ENCODE assay signal across 11 cellular contexts in genomic region chr1:235588916-235589515, GRCh38.
DNase-seq lines count a peak whose midpoint lies in the region; ATAC-seq lines count a peak whose summit lies in the region.
"Had no signal": no experiment of that assay in that cellular context is flagged by ENCODE, and none has a peak within 500 bp of the region (broad histone marks: within the 10 kb centered on the region; RNA-seq: fewer than 3 reads in every experiment).

No MANE protein-coding gene starts in this region.

- H3K4me3 ChIP-seq in skeletal muscle satellite cell (ENCODE audit: low read length), result no peak overlapping the region
- H3K4me3 ChIP-seq: coronary artery, gastrocnemius medialis, lung had no signal

- peak; percentile 54 for ATAC-seq in esophagus mucosa
- ATAC-seq in activated T-cell treated with anti-CD3 and anti-CD28 coated beads, Interleukin-2, amount 50 U/mL, for 4 hours, result no peak
- ATAC-seq: gastrocnemius medialis had no signal

- H3K4me1 Mint-ChIP-seq in activated CD4-positive, alpha-beta memory T cell treated with anti-CD3 and anti-CD28 coated beads, Interleukin-2, amount 10 ng/mL, durations not matched to agents 7 days and 5 days, result peaks cover 6% of the 10 kb centered on the region
- H3K4me1 Mint-ChIP-seq in activated T-cell treated with anti-CD3 and anti-CD28 coated beads, Interleukin-2, amount 50 U/mL, for 4 hours (ENCODE audit: low read depth), result peaks cover 5% of the 10 kb centered on the region

- H3K9me3 ChIP-seq in skeletal muscle satellite cell (replicated peaks; ENCODE audit: low read length), result no peaks in the 10 kb centered on the region
- H3K9me3 ChIP-seq: gastrocnemius medialis had no signal

- POLR2A ChIA-PET in activated CD4-positive, alpha-beta memory T cell treated with anti-CD3 and anti-CD28 coated beads, Interleukin-2, amount 10 ng/mL, durations not matched to agents 7 days and 5 days (lab: Charles Lee), result no interaction called here

- peaks cover 15% of the 10 kb centered on the region for H3K27me3 ChIP-seq in skeletal muscle satellite cell (ENCODE audit: control insufficient read depth, insufficient read depth, low read length)

- no peaks in the 10 kb centered on the region for H3K36me3 ChIP-seq in skeletal muscle satellite cell (ENCODE audit: insufficient read depth, low read length)
- H3K36me3 ChIP-seq: gastrocnemius medialis had no signal

- no peak overlapping the region for H3K4me3 Mint-ChIP-seq in activated CD4-positive, alpha-beta memory T cell treated with anti-CD3 and anti-CD28 coated beads, Interleukin-2, amount 10 ng/mL, durations not matched to agents 7 days and 5 days
- H3K4me3 Mint-ChIP-seq in activated T-cell treated with anti-CD3 and anti-CD28 coated beads, Interleukin-2, amount 50 U/mL, for 4 hours, result no peak overlapping the region

- CTCF ChIA-PET in activated CD4-positive, alpha-beta memory T cell treated with anti-CD3 and anti-CD28 coated beads, Interleukin-2, amount 10 ng/mL, durations not matched to agents 7 days and 5 days (lab: Charles Lee), result interaction anchor here (1.3 kb wide), 1 partner anchor 12 kb away, joined by 5 read pairs; no protein-coding TSS in a partner anchor

- H3K9me3 Mint-ChIP-seq in activated CD4-positive, alpha-beta memory T cell treated with anti-CD3 and anti-CD28 coated beads, Interleukin-2, amount 10 ng/mL, durations not matched to agents 7 days and 5 days, result peaks cover 17% of the 10 kb centered on the region
- H3K9me3 Mint-ChIP-seq in activated T-cell treated with anti-CD3 and anti-CD28 coated beads, Interleukin-2, amount 50 U/mL, for 4 hours, result peaks cover 11% of the 10 kb centered on the region

- peaks cover 12% of the 10 kb centered on the region for H3K27me3 Mint-ChIP-seq in activated CD4-positive, alpha-beta memory T cell treated with anti-CD3 and anti-CD28 coated beads, Interleukin-2, amount 10 ng/mL, durations not matched to agents 7 days and 5 days
- H3K27me3 Mint-ChIP-seq in activated T-cell treated with anti-CD3 and anti-CD28 coated beads, Interleukin-2, amount 50 U/mL, for 4 hours (ENCODE audit: low read depth), result peaks cover 15% of the 10 kb centered on the region

- no peaks in the 10 kb centered on the region for H3K36me3 Mint-ChIP-seq in activated CD4-positive, alpha-beta memory T cell treated with anti-CD3 and anti-CD28 coated beads, Interleukin-2, amount 10 ng/mL, durations not matched to agents 7 days and 5 days (ENCODE audit: low read depth)
- H3K36me3 Mint-ChIP-seq in activated T-cell treated with anti-CD3 and anti-CD28 coated beads, Interleukin-2, amount 50 U/mL, for 4 hours (ENCODE audit: insufficient read depth), result no peaks in the 10 kb centered on the region

- peak; percentile 12 for DNase-seq in NCI-H2171 (lab: John Stamatoyannopoulos, UW)
- DNase-seq in NCI-H2171 treated with DMSO at 0.1 percent for 48 hours (lab: John Stamatoyannopoulos, UW), result no peak
- peak; percentile 17 for DNase-seq in OCI-M1 (lab: John Stamatoyannopoulos, UW)
- no peak for DNase-seq in activated CD4-positive, alpha-beta memory T cell treated with anti-CD3 and anti-CD28 coated beads, Interleukin-2, amount 10 ng/mL, durations not matched to agents 7 days and 5 days
- no peak for DNase-seq in activated T-cell treated with anti-CD3 and anti-CD28 coated beads, Interleukin-2, amount 50 U/mL, for 4 hours
- DNase-seq in NCI-H1417 treated with DMSO at 0.1 percent for 48 hours (lab: John Stamatoyannopoulos, UW), result no peak
- DNase-seq: gastrocnemius medialis had no signal

- no peak overlapping the region for H3K9ac ChIP-seq in skeletal muscle satellite cell (ENCODE audit: low read depth, low read length)

- peak overlapping the region; percentile 11 for H3K4me2 ChIP-seq in skeletal muscle satellite cell (ENCODE audit: low read length)

- H3K4me1 ChIP-seq in skeletal muscle satellite cell (ENCODE audit: control insufficient read depth, insufficient read depth, low read length), result no peaks in the 10 kb centered on the region
- H3K4me1 ChIP-seq: gastrocnemius medialis had no signal

- H3K27ac Mint-ChIP-seq in activated CD4-positive, alpha-beta memory T cell treated with anti-CD3 and anti-CD28 coated beads, Interleukin-2, amount 10 ng/mL, durations not matched to agents 7 days and 5 days, result no peak overlapping the region

Comparison
In these comparisons a context has a peak if more than half of its experiments do, and no peak if none do; other contexts are left out.
1. DNase-seq: peak in NCI-H2171 (single experiment) and OCI-M1 (single experiment); none in NCI-H2171 treated with DMSO at 0.1 percent for 48 hours (single experiment), activated CD4-positive, alpha-beta memory T cell treated with anti-CD3 and anti-CD28 coated beads, Interleukin-2, amount 10 ng/mL, durations not matched to agents 7 days and 5 days (single experiment), activated T-cell treated with anti-CD3 and anti-CD28 coated beads, Interleukin-2, amount 50 U/mL, for 4 hours (single experiment) and NCI-H1417 treated with DMSO at 0.1 percent for 48 hours (single experiment).